In the genomic region with DNA sequence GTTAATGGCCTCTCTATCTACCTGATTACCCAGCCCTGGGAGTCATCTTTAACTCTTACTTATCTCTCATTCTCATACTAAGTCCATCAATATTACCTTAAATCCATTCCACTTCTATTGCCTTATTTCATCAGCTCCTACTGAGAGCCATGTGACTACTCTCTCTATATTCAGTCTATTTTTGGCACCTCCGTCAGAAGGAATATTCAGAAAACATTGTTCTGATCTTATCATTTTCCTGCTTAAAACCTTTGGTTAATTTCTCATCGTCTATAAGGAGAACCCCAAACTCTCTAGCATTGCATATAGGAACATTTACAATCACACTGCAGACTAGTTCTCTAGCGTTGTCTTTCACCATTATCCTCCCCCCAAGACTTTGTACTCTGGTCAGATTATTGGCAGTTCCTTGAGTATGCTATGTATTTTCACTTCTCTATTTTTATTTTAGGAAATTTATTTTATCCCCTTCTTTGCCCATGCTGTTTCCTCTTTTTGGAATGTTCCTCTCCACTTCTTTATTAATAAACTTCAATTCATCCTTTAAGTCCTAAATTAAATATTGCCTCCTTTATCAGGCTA, we compare ENCODE assay signal across 1 cellular context.
TF ChIP-seq lines count a peak whose summit lies in the region.

No MANE protein-coding gene starts in this region.

TF ChIP-seq in GM12878, 131 proteins besides CTCF, POLR2A, EP300 and RAD21 (continued from another document):
- TF ChIP-seq YY1 (IDR thresholded peaks at IDR 0.05; ENCODE audit: low read depth, low read length) (no peak), SIN3A (IDR thresholded peaks at IDR 0.05; ENCODE audit: low read depth, low read length) (no peak), FOXK2 (IDR thresholded peaks at IDR 0.05) (no peak), E2F8 (IDR thresholded peaks at IDR 0.05; ENCODE audit: low read depth, partially characterized antibody) (no peak), SUPT20H (IDR thresholded peaks at IDR 0.05; ENCODE audit: borderline replicate concordance, control insufficient read depth, low read depth, low read length) (no peak), MTA2 (IDR thresholded peaks at IDR 0.05; ENCODE audit: low read depth) (no peak), SMAD1 (IDR thresholded peaks at IDR 0.05; ENCODE audit: low read depth, partially characterized antibody) (no peak), CREM (IDR thresholded peaks at IDR 0.05; ENCODE audit: low read depth) (no peak), MEF2B (IDR thresholded peaks at IDR 0.05; ENCODE audit: partially characterized antibody, poor library complexity, severe bottlenecking) (peak; percentile 24), ZNF217 (IDR thresholded peaks at IDR 0.05) (no peak)
- TF ChIP-seq, protein P1, sequence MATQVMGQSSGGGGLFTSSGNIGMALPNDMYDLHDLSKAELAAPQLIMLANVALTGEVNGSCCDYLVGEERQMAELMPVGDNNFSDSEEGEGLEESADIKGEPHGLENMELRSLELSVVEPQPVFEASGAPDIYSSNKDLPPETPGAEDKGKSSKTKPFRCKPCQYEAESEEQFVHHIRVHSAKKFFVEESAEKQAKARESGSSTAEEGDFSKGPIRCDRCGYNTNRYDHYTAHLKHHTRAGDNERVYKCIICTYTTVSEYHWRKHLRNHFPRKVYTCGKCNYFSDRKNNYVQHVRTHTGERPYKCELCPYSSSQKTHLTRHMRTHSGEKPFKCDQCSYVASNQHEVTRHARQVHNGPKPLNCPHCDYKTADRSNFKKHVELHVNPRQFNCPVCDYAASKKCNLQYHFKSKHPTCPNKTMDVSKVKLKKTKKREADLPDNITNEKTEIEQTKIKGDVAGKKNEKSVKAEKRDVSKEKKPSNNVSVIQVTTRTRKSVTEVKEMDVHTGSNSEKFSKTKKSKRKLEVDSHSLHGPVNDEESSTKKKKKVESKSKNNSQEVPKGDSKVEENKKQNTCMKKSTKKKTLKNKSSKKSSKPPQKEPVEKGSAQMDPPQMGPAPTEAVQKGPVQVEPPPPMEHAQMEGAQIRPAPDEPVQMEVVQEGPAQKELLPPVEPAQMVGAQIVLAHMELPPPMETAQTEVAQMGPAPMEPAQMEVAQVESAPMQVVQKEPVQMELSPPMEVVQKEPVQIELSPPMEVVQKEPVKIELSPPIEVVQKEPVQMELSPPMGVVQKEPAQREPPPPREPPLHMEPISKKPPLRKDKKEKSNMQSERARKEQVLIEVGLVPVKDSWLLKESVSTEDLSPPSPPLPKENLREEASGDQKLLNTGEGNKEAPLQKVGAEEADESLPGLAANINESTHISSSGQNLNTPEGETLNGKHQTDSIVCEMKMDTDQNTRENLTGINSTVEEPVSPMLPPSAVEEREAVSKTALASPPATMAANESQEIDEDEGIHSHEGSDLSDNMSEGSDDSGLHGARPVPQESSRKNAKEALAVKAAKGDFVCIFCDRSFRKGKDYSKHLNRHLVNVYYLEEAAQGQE (IDR thresholded peaks at IDR 0.05; ENCODE audit: low read depth, low read length), result no peak
- TF ChIP-seq, protein P2, sequence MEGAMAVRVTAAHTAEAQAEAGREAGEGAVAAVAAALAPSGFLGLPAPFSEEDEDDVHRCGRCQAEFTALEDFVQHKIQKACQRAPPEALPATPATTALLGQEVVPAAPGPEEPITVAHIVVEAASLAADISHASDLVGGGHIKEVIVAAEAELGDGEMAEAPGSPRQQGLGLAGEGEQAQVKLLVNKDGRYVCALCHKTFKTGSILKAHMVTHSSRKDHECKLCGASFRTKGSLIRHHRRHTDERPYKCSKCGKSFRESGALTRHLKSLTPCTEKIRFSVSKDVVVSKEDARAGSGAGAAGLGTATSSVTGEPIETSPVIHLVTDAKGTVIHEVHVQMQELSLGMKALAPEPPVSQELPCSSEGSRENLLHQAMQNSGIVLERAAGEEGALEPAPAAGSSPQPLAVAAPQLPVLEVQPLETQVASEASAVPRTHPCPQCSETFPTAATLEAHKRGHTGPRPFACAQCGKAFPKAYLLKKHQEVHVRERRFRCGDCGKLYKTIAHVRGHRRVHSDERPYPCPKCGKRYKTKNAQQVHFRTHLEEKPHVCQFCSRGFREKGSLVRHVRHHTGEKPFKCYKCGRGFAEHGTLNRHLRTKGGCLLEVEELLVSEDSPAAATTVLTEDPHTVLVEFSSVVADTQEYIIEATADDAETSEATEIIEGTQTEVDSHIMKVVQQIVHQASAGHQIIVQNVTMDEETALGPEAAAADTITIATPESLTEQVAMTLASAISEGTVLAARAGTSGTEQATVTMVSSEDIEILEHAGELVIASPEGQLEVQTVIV (IDR thresholded peaks at IDR 0.05; ENCODE audit: borderline replicate concordance, partially characterized antibody), result no peak
